In the genomic region with DNA sequence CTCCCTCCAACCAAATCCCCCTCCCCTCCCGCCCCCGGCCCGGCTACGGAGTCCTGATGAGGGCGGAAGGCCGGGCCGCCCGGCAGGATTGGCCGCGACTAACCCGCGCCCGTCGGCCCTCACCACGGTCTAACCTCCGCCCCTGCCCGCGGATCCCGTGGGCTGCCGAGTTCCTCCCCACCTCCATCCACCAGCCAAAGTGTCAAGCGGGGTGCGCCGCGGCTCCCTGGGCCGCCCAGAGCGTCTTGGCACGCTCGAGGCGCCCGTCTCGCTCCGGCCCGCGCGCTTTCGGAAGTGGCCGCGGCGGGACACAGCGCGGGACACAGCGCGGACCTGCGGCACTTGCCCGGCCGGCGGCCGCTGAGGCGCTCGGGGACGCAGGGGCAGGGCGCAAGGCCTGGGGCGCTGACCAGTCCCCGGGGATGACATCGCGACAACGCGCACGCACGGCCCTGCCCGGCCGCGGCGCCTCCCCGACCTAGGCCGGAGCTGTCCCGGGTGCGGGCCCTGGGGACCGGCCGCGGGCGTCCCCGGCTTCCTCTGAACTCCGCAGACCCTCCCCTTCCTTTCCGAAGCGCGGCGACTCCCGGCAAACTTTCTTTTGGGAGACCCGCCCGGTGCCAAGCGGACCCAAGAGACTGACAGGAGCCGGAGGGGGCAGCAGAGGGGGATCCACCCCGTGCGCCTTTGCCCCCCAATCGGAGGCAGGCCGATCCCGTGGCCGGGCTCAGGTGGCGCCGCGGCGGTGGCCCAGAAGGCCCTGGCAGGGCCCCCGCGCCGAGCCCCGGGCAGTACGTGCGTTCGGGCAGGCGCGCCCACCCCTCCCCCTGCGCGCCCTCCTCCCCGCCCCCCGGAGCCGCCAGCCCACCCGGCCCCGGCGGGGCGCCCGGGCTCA, we compare ENCODE assay signal across 8 cellular contexts.
DNase-seq lines count a peak whose midpoint lies in the region; ATAC-seq, FAIRE-seq and TF ChIP-seq lines count a peak whose summit lies in the region.

No MANE protein-coding gene starts in this region.

- 0 to 1% (median 1%) methylated on average over 51 to 112 of the region's 112 CpGs for WGBS in spleen, 5 donors

- TF ChIP-seq POLR2A in spleen (IDR thresholded peaks at IDR 0.05) = no peak

- H3K4me3 ChIP-seq in AG09309 (ENCODE audit: control insufficient read depth, low read depth, low read length) (peak overlapping the region; percentile 68), bronchial epithelial cell (ENCODE audit: low read depth, low read length) (peak overlapping the region; percentile 67), kidney epithelial cell (ENCODE audit: low read depth, low read length) (peak overlapping the region; percentile 40), spleen (peak overlapping the region; percentile 57 to 95 (median 70))

- intact Hi-C loops in spleen (cut with DNase I; ENCODE audit: low total_unique reads) = no loop called here

- ATAC-seq in GM18868 (IDR thresholded peaks at IDR 0.05; ENCODE audit: unreplicated experiment) (peak; percentile 36), HG03066 (IDR thresholded peaks at IDR 0.05; ENCODE audit: low read depth, unreplicated experiment) (peak; percentile 29)

- DNase-seq in AG09309 (ENCODE audit: low read depth) (no peak), T follicular helper cell (ENCODE audit: low read depth) (peak; percentile 19), bronchial epithelial cell (ENCODE audit: low read depth) (no peak), kidney epithelial cell (ENCODE audit: low read depth) (no peak), spleen (peak; percentile 85), DMS153 (lab: John Stamatoyannopoulos, UW) (no peak)

- H3K27me3 ChIP-seq in bronchial epithelial cell (ENCODE audit: control insufficient read depth, insufficient read depth, low read length) = no peaks in the 10 kb centered on the region
- peaks cover 29% of the 10 kb centered on the region for H3K27me3 ChIP-seq in kidney epithelial cell (ENCODE audit: control insufficient read depth, insufficient read depth, low read length)
- H3K27me3 ChIP-seq in spleen (replicated peaks in 1 of 7) = peaks cover 0 to 43% (median 21%) of the 10 kb centered on the region in 7 donors

- peak overlapping the region; percentile 39 to 97 (median 90) for H3K27ac ChIP-seq in spleen

- FAIRE-seq in bronchial epithelial cell (lab: Jason Lieb, UNC) = no peak

- H3K9me3 ChIP-seq in spleen = no peaks in the 10 kb centered on the region

- H3K4me1 ChIP-seq in spleen = peaks cover 2 to 62% (median 27%) of the 10 kb centered on the region in 6 donors

- no peak for TF ChIP-seq CTCF in AG09309 (IDR thresholded peaks at IDR 0.05; ENCODE audit: control insufficient read depth, insufficient read depth, low read depth, low read length, missing control alignments)
- TF ChIP-seq CTCF in bronchial epithelial cell (IDR thresholded peaks at IDR 0.05; ENCODE audit: insufficient read depth, low read length, severe bottlenecking) = no peak
- no peak for TF ChIP-seq CTCF in kidney epithelial cell (IDR thresholded peaks at IDR 0.05; ENCODE audit: insufficient read depth, low read length, poor library complexity, severe bottlenecking)
- TF ChIP-seq CTCF in spleen (IDR thresholded peaks at IDR 0.05 in 8 of 11, conservative IDR thresholded peaks at IDR 0.05 in 3 of 11) = no peak

- H3K36me3 ChIP-seq in bronchial epithelial cell (ENCODE audit: control insufficient read depth, insufficient read depth, low read length) = no peaks in the 10 kb centered on the region
- H3K36me3 ChIP-seq in kidney epithelial cell (ENCODE audit: control insufficient read depth, insufficient read depth, low read length) = no peaks in the 10 kb centered on the region
- no peaks in the 10 kb centered on the region for H3K36me3 ChIP-seq in spleen

Comparison
In these comparisons a context has a peak if more than half of its experiments do, and no peak if none do; other contexts are left out.
1. DNase-seq: peak in T follicular helper cell (single experiment) and spleen (single experiment); none in AG09309 (single experiment), bronchial epithelial cell (single experiment), kidney epithelial cell (single experiment) and DMS153 (single experiment).
2. Peak in every context shown above with its lines, with median percentiles within 50 percentile points of each other: H3K4me3 ChIP-seq.